In genomic region chr3:109411547-109411946, GRCh38 we compare ENCODE assay signal across 29 cellular contexts.
"Had no signal": no experiment of that assay in that cellular context is flagged by ENCODE, and none has a peak within 500 bp of the region (broad histone marks: within the 10 kb centered on the region; RNA-seq: fewer than 3 reads in every experiment).

No MANE protein-coding gene starts in this region.

- ATAC-seq: activated CD4-positive, alpha-beta T cell treated with anti-CD3 and anti-CD28 coated beads for 36 hours; activated CD8-positive, alpha-beta memory T cell treated with anti-CD3 and anti-CD28 coated beads, Interleukin-2, amount 10 ng/mL, durations not matched to agents 7 days and 5 days; activated CD8-positive, alpha-beta T cell treated with anti-CD3 and anti-CD28 coated beads, Interleukin-2, amount 10 ng/mL, durations not matched to agents 7 days and 5 days had no signal

- H3K4me3 Mint-ChIP-seq: activated CD4-positive, alpha-beta memory T cell treated with anti-CD3 and anti-CD28 coated beads, Interleukin-2, amount 10 ng/mL, durations not matched to agents 7 days and 5 days; activated CD4-positive, alpha-beta T cell treated with anti-CD3 and anti-CD28 coated beads for 36 hours; activated CD4-positive, alpha-beta T cell treated with anti-CD3 and anti-CD28 coated beads, Interleukin-2, amount 10 ng/mL, durations not matched to agents 7 days and 5 days; activated CD8-positive, alpha-beta memory T cell treated with anti-CD3 and anti-CD28 coated beads, Interleukin-2, amount 10 ng/mL, durations not matched to agents 7 days and 5 days; activated CD8-positive, alpha-beta T cell treated with anti-CD3 and anti-CD28 coated beads, Interleukin-2, amount 10 ng/mL, durations not matched to agents 7 days and 5 days; activated naive CD4-positive, alpha-beta T cell treated with anti-CD3 and anti-CD28 coated beads, Interleukin-2, amount 10 ng/mL, durations not matched to agents 7 days and 5 days; activated naive CD8-positive, alpha-beta T cell; brain; central memory CD8-positive, alpha-beta T cell; T-helper 1 cell treated with Interleukin-12 subunit alpha and Interleukin-12 subunit beta and Interleukin-4 antibody, amounts not matched to agents 30 μg/mL and 1 μg/mL, for 36 hours; T-helper 2 cell treated with Interferon-gamma antibody and Interleukin-4, amounts not matched to agents 5 μg/mL and 100 μg/mL, for 36 hours had no signal

- H3K27ac Mint-ChIP-seq: activated CD4-positive, alpha-beta memory T cell treated with anti-CD3 and anti-CD28 coated beads, Interleukin-2, amount 10 ng/mL, durations not matched to agents 7 days and 5 days; activated CD4-positive, alpha-beta T cell treated with anti-CD3 and anti-CD28 coated beads for 36 hours; activated CD4-positive, alpha-beta T cell treated with anti-CD3 and anti-CD28 coated beads, Interleukin-2, amount 10 ng/mL, durations not matched to agents 7 days and 5 days; activated CD8-positive, alpha-beta memory T cell treated with anti-CD3 and anti-CD28 coated beads, Interleukin-2, amount 10 ng/mL, durations not matched to agents 7 days and 5 days; activated CD8-positive, alpha-beta T cell treated with anti-CD3 and anti-CD28 coated beads, Interleukin-2, amount 10 ng/mL, durations not matched to agents 7 days and 5 days; activated naive CD4-positive, alpha-beta T cell treated with anti-CD3 and anti-CD28 coated beads, Interleukin-2, amount 10 ng/mL, durations not matched to agents 7 days and 5 days; activated naive CD4-positive, alpha-beta T cell treated with anti-CD3 and anti-CD28 coated beads, Interleukin-2, amount 50 U/mL, for 24 hours; activated naive CD8-positive, alpha-beta T cell; activated T-helper 2 cell treated with anti-CD3 and anti-CD28 coated beads, Interferon-gamma antibody, Interleukin-2, Interleukin-4, amounts not matched to agents 10 μg/mL and 5 μg/mL and 100 μg/mL, durations not matched to agents 14 hours and 24 hours and 36 hours; brain; T-helper 1 cell treated with Interleukin-12 subunit alpha and Interleukin-12 subunit beta and Interleukin-4 antibody, amounts not matched to agents 30 μg/mL and 1 μg/mL, for 36 hours; T-helper 2 cell treated with Interferon-gamma antibody and Interleukin-4, amounts not matched to agents 5 μg/mL and 100 μg/mL, for 36 hours had no signal

- H3K27me3 Mint-ChIP-seq: activated CD4-positive, alpha-beta memory T cell treated with anti-CD3 and anti-CD28 coated beads, Interleukin-2, amount 10 ng/mL, durations not matched to agents 7 days and 5 days; activated CD4-positive, alpha-beta T cell treated with anti-CD3 and anti-CD28 coated beads, Interleukin-2, amount 10 ng/mL, durations not matched to agents 7 days and 5 days; activated CD8-positive, alpha-beta memory T cell treated with anti-CD3 and anti-CD28 coated beads, Interleukin-2, amount 10 ng/mL, durations not matched to agents 7 days and 5 days; activated naive CD4-positive, alpha-beta T cell treated with anti-CD3 and anti-CD28 coated beads, Interleukin-2, amount 10 ng/mL, durations not matched to agents 7 days and 5 days; brain; central memory CD8-positive, alpha-beta T cell had no signal

- DNase-seq: activated CD4-positive, alpha-beta memory T cell treated with anti-CD3 and anti-CD28 coated beads, Interleukin-2, amount 10 ng/mL, durations not matched to agents 7 days and 5 days; activated CD4-positive, alpha-beta T cell treated with anti-CD3 and anti-CD28 coated beads for 1 hour; activated CD4-positive, alpha-beta T cell treated with anti-CD3 and anti-CD28 coated beads for 36 hours; activated CD4-positive, alpha-beta T cell treated with anti-CD3 and anti-CD28 coated beads for 48 hours; activated CD4-positive, alpha-beta T cell treated with anti-CD3 and anti-CD28 coated beads, Interleukin-2, amount 10 ng/mL, durations not matched to agents 7 days and 5 days; activated CD4-positive, CD25-positive, alpha-beta regulatory T cell; activated CD8-positive, alpha-beta memory T cell treated with anti-CD3 and anti-CD28 coated beads for 24 hours; activated CD8-positive, alpha-beta memory T cell treated with anti-CD3 and anti-CD28 coated beads, Interleukin-2, amount 10 ng/mL, durations not matched to agents 7 days and 5 days; activated CD8-positive, alpha-beta memory T cell treated with anti-CD3 and anti-CD28 coated beads, Interleukin-2, amount 50 U/mL, for 48 hours; activated CD8-positive, alpha-beta T cell treated with anti-CD3 and anti-CD28 coated beads, Interleukin-2, amount 10 ng/mL, durations not matched to agents 7 days and 5 days; activated effector memory CD4-positive, alpha-beta T cell treated with Interleukin-2 at 50 U/mL for 16 hours; activated gamma-delta T cell; activated naive CD4-positive, alpha-beta T cell treated with anti-CD3 and anti-CD28 coated beads, Interleukin-2, amount 10 ng/mL, durations not matched to agents 7 days and 5 days; activated T-cell treated with anti-CD3 and anti-CD28 coated beads, Interleukin-2, amount 50 U/mL, for 1 hour; activated T-cell treated with anti-CD3 and anti-CD28 coated beads, Interleukin-2, amount 50 U/mL, for 48 hours; amygdala; anterior cingulate cortex; caudate nucleus; cerebellar nuclear complex; T-helper 1 cell; T-helper 2 cell; T-helper 9 cell had no signal

- H3K4me1 Mint-ChIP-seq: activated CD4-positive, alpha-beta memory T cell treated with anti-CD3 and anti-CD28 coated beads, Interleukin-2, amount 10 ng/mL, durations not matched to agents 7 days and 5 days; activated CD4-positive, alpha-beta T cell treated with anti-CD3 and anti-CD28 coated beads for 36 hours; activated CD4-positive, alpha-beta T cell treated with anti-CD3 and anti-CD28 coated beads, Interleukin-2, amount 10 ng/mL, durations not matched to agents 7 days and 5 days; activated CD8-positive, alpha-beta memory T cell treated with anti-CD3 and anti-CD28 coated beads, Interleukin-2, amount 10 ng/mL, durations not matched to agents 7 days and 5 days; activated naive CD4-positive, alpha-beta T cell treated with anti-CD3 and anti-CD28 coated beads, Interleukin-2, amount 10 ng/mL, durations not matched to agents 7 days and 5 days; brain; central memory CD8-positive, alpha-beta T cell had no signal

- H3K9me3 Mint-ChIP-seq: activated CD4-positive, alpha-beta T cell treated with anti-CD3 and anti-CD28 coated beads, Interleukin-2, amount 10 ng/mL, durations not matched to agents 7 days and 5 days; activated naive CD4-positive, alpha-beta T cell treated with anti-CD3 and anti-CD28 coated beads, Interleukin-2, amount 10 ng/mL, durations not matched to agents 7 days and 5 days; activated T-helper 2 cell treated with anti-CD3 and anti-CD28 coated beads, Interferon-gamma antibody, Interleukin-2, Interleukin-4, amounts not matched to agents 10 μg/mL and 5 μg/mL and 100 μg/mL, durations not matched to agents 14 hours and 24 hours and 36 hours; T-helper 1 cell treated with Interleukin-12 subunit alpha and Interleukin-12 subunit beta and Interleukin-4 antibody, amounts not matched to agents 30 μg/mL and 1 μg/mL, for 36 hours; T-helper 2 cell treated with Interferon-gamma antibody and Interleukin-4, amounts not matched to agents 5 μg/mL and 100 μg/mL, for 36 hours had no signal

- H3K36me3 Mint-ChIP-seq: activated CD8-positive, alpha-beta memory T cell treated with anti-CD3 and anti-CD28 coated beads, Interleukin-2, amount 10 ng/mL, durations not matched to agents 7 days and 5 days; activated naive CD4-positive, alpha-beta T cell treated with anti-CD3 and anti-CD28 coated beads, Interleukin-2, amount 10 ng/mL, durations not matched to agents 7 days and 5 days; activated naive CD8-positive, alpha-beta T cell; brain had no signal
